ENCODE assay signal across 8 cellular contexts in the genomic region with DNA sequence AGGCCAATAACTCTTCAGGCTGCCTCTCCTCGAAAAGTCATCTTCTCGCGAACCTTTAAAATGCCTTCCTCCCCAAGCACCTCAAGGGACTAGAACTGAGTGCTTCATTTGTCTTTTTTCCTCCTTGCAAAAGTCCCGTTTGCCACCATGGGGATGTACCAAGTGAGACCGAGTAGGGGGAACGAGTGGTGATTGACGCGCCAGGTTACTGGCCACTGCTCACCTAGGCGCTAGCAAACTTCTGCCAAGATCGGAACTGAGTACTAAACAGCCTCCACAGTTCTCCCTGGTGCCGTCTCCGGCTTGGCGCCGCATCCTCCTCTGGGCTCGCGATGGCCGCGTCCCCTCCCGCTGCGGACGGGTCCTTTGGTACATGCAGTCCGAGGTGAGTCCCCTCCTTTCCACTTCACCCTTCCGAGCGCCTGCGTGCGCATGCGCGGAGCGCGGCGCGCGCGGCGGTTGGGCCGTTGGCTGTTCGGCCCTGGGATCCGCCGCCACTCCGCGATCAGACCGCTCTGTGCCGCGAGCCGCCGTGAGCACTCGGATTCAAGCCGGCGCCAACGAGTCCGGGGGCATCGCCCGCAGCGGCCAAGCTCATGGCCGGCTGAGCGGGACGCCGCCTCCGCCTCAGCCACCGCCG. TPM values are rescaled to one million over a fixed set of nuclear protein-coding genes. Genes with fewer than 3 reads are reported as not detected.
DNase-seq lines count a peak whose midpoint lies in the region; FAIRE-seq and TF ChIP-seq lines count a peak whose summit lies in the region.

A gene (plus strand): TSS at position 402 of the 640 bp plus-strand sequence. CDS start 4,877 bp downstream, outside the sequence.

- TF ChIP-seq EP300 in suprapubic skin (IDR thresholded peaks at IDR 0.05) = no peak

- peak within 1 kb of the TSS; percentile 97 for H3K27ac ChIP-seq in suprapubic skin

- in situ Hi-C loops in G401 (cut with HindIII; ENCODE audit: low sequenced_read_pairs) = no loop called here
- in situ Hi-C loops in HAP-1 (cut with MboI; ENCODE audit: low sequenced_read_pairs) = loop anchor here (10.0 kb wide), 1 partner anchor 436 kb away; a partner anchor contains a TSS
- in situ Hi-C loops in SK-MEL-5 (cut with HindIII; ENCODE audit: low pct_unique_long_range_greater_than_20kb, low sequenced_read_pairs) = no loop called here

- TF ChIP-seq POLR2A in suprapubic skin (IDR thresholded peaks at IDR 0.05) = peak; percentile 63 to 79

- H3K36me3 ChIP-seq in HAP-1 (replicated peaks) (peaks cover 71% of the 10 kb centered on the region), MG63 (peaks cover 10% of the 10 kb centered on the region), suprapubic skin (peaks cover 25% of the 10 kb centered on the region)

- TF ChIP-seq CTCF in suprapubic skin (IDR thresholded peaks at IDR 0.05) = no peak

- no peaks in the 10 kb centered on the region for H3K27me3 ChIP-seq in HAP-1 (ENCODE audit: low read depth)
- no peaks in the 10 kb centered on the region for H3K27me3 ChIP-seq in MG63
- no peaks in the 10 kb centered on the region for H3K27me3 ChIP-seq in suprapubic skin

- FAIRE-seq in frontal cortex (lab: Jason Lieb, UNC) = no peak

- WGBS in suprapubic skin = 6% methylated on average over 46 of the region's 61 CpGs

- H3K4me1 ChIP-seq in HAP-1 = peaks cover 10% of the 10 kb centered on the region
- H3K4me1 ChIP-seq in suprapubic skin = peaks cover 31% of the 10 kb centered on the region

- DNase-seq in G401 (ENCODE audit: low spot score) (peak; percentile 77), HAP-1 (ENCODE audit: low spot score in 2 of 2) (peak; percentile 83 to 86), MG63 (peak; percentile 66), SK-MEL-5 (ENCODE audit: low read depth, low spot score) (peak; percentile 71), frontal cortex (ENCODE audit: low spot score in 2 of 2) (peak; percentile 76 to 93), nucleus accumbens (lab: John Stamatoyannopoulos, UW) (peak in 54 of 56 donors; percentile 13 to 91 (median 74)), suprapubic skin (ENCODE audit: low spot score in 2 of 2) (peak in 1 of 2 donors; percentile 89)
- DNase-seq in activated naive CD4-positive, alpha-beta T cell treated with Interleukin-2 at 50 U/mL for 16 hours = peak; percentile 72

- peak within 1 kb of the TSS; percentile 78 for H3K4me3 ChIP-seq in HAP-1
- peak within 1 kb of the TSS; percentile 76 for H3K4me3 ChIP-seq in MG63
- H3K4me3 ChIP-seq in suprapubic skin = peak within 1 kb of the TSS; percentile 90

- no peaks in the 10 kb centered on the region for H3K9me3 ChIP-seq in HAP-1
- no peaks in the 10 kb centered on the region for H3K9me3 ChIP-seq in MG63
- H3K9me3 ChIP-seq in suprapubic skin = no peaks in the 10 kb centered on the region

RNA-seq across cellular contexts. Expression of the gene that starts here (rescaled TPM):
- total RNA-seq in G401 (2014; rRNA removed; shearing (Covaris generic)) = 88.1 and 118 TPM in 2 replicates
- 38.2 and 71.2 TPM in 2 replicates for total RNA-seq in MG63 (2014; rRNA removed; shearing (Covaris generic); ENCODE audit: low replicate concordance)
- 81.6 and 95.4 TPM in 2 replicates for total RNA-seq in SK-MEL-5 (2014; rRNA removed; shearing (Covaris generic))
- polyA plus RNA-seq in SK-MEL-5 (2015; cell fraction: cytosol; rRNA removed) = 168 and 203 TPM in 2 replicates
- polyA plus RNA-seq in SK-MEL-5 (2015; cell fraction: nucleus; rRNA removed) = 392 and 502 TPM in 2 replicates
- total RNA-seq in frontal cortex (66.4 TPM), suprapubic skin (10 to 100 TPM; 70.5 to 90.1 (median 88.0) TPM)
